In genomic region chr12:62730649-62731377, GRCh38 we compare ENCODE assay signal across 9 cellular contexts.
A peak's percentile ranks its signal among the peaks of the same experiment; 100 is the strongest.
DNase-seq lines count a peak whose midpoint lies in the region; ATAC-seq, FAIRE-seq and TF ChIP-seq lines count a peak whose summit lies in the region.
"Had no signal": no experiment of that assay in that cellular context is flagged by ENCODE, and none has a peak within 500 bp of the region (broad histone marks: within the 10 kb centered on the region; RNA-seq: fewer than 3 reads in every experiment).

No MANE protein-coding gene starts in this region.

- dilution Hi-C loops in IMR-90 (cut with HindIII; ENCODE audit: low sequenced_read_pairs, unreplicated experiment) = no loop called here

- no peaks in the 10 kb centered on the region; a peak in 1 of 22 replicates for H3K36me3 ChIP-seq in BLaER1 treated with 17β-estradiol and CSF1 and Interleukin-3, amounts not matched to agents 10 nM and 100 nM
- no peaks in the 10 kb centered on the region for H3K36me3 ChIP-seq in IMR-90 (ENCODE audit: control insufficient read depth, insufficient read depth, low read length)
- H3K36me3 ChIP-seq in GM12878 (ENCODE audit: control insufficient read depth in 2 of 2, insufficient read depth in 2 of 2, low read length in 1 of 2) = no peaks in the 10 kb centered on the region
- no peaks in the 10 kb centered on the region for H3K36me3 ChIP-seq in lower lobe of right lung

- BruUV-seq in IMR-90 (replicated peaks; lab: Mats Ljungman, UMichigan) (no TSS peak), GM12878 (replicated peaks; lab: Mats Ljungman, UMichigan) (no TSS peak)

- no peak for FAIRE-seq in GM12878 (lab: Jason Lieb, UNC)

- TF ChIP-seq POLR2A in IMR-90 (IDR thresholded peaks at IDR 0.05; ENCODE audit: low read depth, low read length) = no peak
- TF ChIP-seq POLR2A in GM12878 (IDR thresholded peaks at IDR 0.05; ENCODE audit: low read depth, low read length) = no peak

- no peak overlapping the region for H2AK9ac ChIP-seq in IMR-90 (replicated peaks; ENCODE audit: low read depth, low read length, poor library complexity)

- CTCF ChIA-PET in IMR-90 (lab: Yijun Ruan, JAX) = interaction anchor here (0.6 kb wide), 1 partner anchor 90 kb away, joined by 6 read pairs; no protein-coding TSS in a partner anchor
- CTCF ChIA-PET in GM12878 (lab: Yijun Ruan, JAX) = interaction anchor here (0.8 kb wide), 1 partner anchor 295 kb away, joined by 3 read pairs; no protein-coding TSS in a partner anchor
- CTCF ChIA-PET in activated naive CD4-positive, alpha-beta T cell treated with anti-CD3 and anti-CD28 coated beads, Interleukin-2, amount 10 ng/mL, durations not matched to agents 7 days and 5 days (lab: Charles Lee) = no interaction called here

- H3K36me3 Mint-ChIP-seq in activated naive CD4-positive, alpha-beta T cell treated with anti-CD3 and anti-CD28 coated beads, Interleukin-2, amount 10 ng/mL, durations not matched to agents 7 days and 5 days = no peaks in the 10 kb centered on the region
- H3K36me3 Mint-ChIP-seq: immature natural killer cell had no signal

- H2BK20ac ChIP-seq in IMR-90 (ENCODE audit: low read depth, low read length) = peak overlapping the region; percentile 80

- SMC1A ChIA-PET in GM12878 (lab: Charles Lee; ENCODE audit: uncharacterized antibody, unreplicated experiment) = interaction anchor here (1.0 to 1.2 kb wide), 4 partner anchors 9 to 99 kb away, joined by 3 to 4 read pairs (median 3); no protein-coding TSS in a partner anchor

- H2BK15ac ChIP-seq in IMR-90 (ENCODE audit: low read depth, low read length) = 0 out of 3 replicates have a peak overlapping the region, but pooled peaks have one; percentile 9

- 0 out of 2 replicates have a peak overlapping the region, but pooled peaks have one; percentile 77 for H3K18ac ChIP-seq in IMR-90 (ENCODE audit: low read depth, low read length)

- H3K4me1 ChIP-seq in BLaER1 treated with 17β-estradiol and CSF1 and Interleukin-3, amounts not matched to agents 10 nM and 100 nM = peaks cover 0 to 56% (median 14%) of the 10 kb centered on the region in 10 experiments; a peak in 11 of 20 replicates
- H3K4me1 ChIP-seq in IMR-90 (ENCODE audit: control insufficient read depth, insufficient read depth, low read length) = peaks cover 16% of the 10 kb centered on the region
- peaks cover 9% of the 10 kb centered on the region for H3K4me1 ChIP-seq in GM12878 (ENCODE audit: control insufficient read depth, insufficient read depth, low read length)
- peaks cover 37% of the 10 kb centered on the region for H3K4me1 ChIP-seq in lower lobe of right lung

- 0 out of 2 replicates have a peak overlapping the region, but pooled peaks have one; percentile 83 for H3K23ac ChIP-seq in IMR-90 (ENCODE audit: low read depth, low read length)

- RAD21 ChIA-PET in GM12878 (lab: Charles Lee; ENCODE audit: unreplicated experiment) = interaction anchor here (1.0 to 1.7 kb wide), 4 partner anchors 29 to 149 kb away, joined by 3 to 4 read pairs (median 3); no protein-coding TSS in a partner anchor

- in situ Hi-C loops in IMR-90 (cut with MboI; ENCODE audit: low sequenced_read_pairs) = no loop called here
- in situ Hi-C loops in GM12878 (cut with MboI) = no loop called here

- no peaks in the 10 kb centered on the region for H4K20me1 ChIP-seq in BLaER1 treated with 17β-estradiol and CSF1 and Interleukin-3, amounts not matched to agents 10 nM and 100 nM
- H4K20me1 ChIP-seq in IMR-90 (ENCODE audit: insufficient read depth, low read length) (no peaks in the 10 kb centered on the region), GM12878 (ENCODE audit: control insufficient read depth, insufficient read depth) (no peaks in the 10 kb centered on the region)

- H3K9me3 Mint-ChIP-seq in activated naive CD4-positive, alpha-beta T cell treated with anti-CD3 and anti-CD28 coated beads, Interleukin-2, amount 10 ng/mL, durations not matched to agents 7 days and 5 days = no peaks in the 10 kb centered on the region
- H3K9me3 Mint-ChIP-seq: immature natural killer cell had no signal

- H3K79me2 ChIP-seq in GM12878 (ENCODE audit: control insufficient read depth, insufficient read depth, low read length) = no peaks in the 10 kb centered on the region

- H3K27me3 ChIP-seq in BLaER1 treated with 17β-estradiol and CSF1 and Interleukin-3, amounts not matched to agents 10 nM and 100 nM = no peaks in the 10 kb centered on the region
- H3K27me3 ChIP-seq in IMR-90 (ENCODE audit: control insufficient read depth, insufficient read depth, low read length) (no peaks in the 10 kb centered on the region), GM12878 (replicated peaks in 1 of 2; ENCODE audit: control insufficient read depth in 2 of 2, insufficient read depth in 2 of 2, low read length in 1 of 2) (no peaks in the 10 kb centered on the region), lower lobe of right lung (ENCODE audit: low read depth) (no peaks in the 10 kb centered on the region)

- H3K4me3 ChIP-seq in BLaER1 treated with 17β-estradiol and CSF1 and Interleukin-3, amounts not matched to agents 10 nM and 100 nM = no peak overlapping the region
- H3K4me3 ChIP-seq in IMR-90 (ENCODE audit: insufficient read depth, low read depth, low read length) = peak overlapping the region; percentile 37; the same call in 1 of the 2 replicates
- no peak overlapping the region for H3K4me3 ChIP-seq in GM12878
- no peak overlapping the region for H3K4me3 ChIP-seq in lower lobe of right lung

- peak overlapping the region; percentile 23 for H2BK120ac ChIP-seq in IMR-90 (ENCODE audit: low read depth, low read length)

- ATAC-seq in IMR-90 (ENCODE audit: low read depth) = peak; percentile 47
- ATAC-seq in GM12878 = peak; percentile 79
- peak; percentile 29 to 71 for ATAC-seq in lower lobe of right lung

- H4K8ac ChIP-seq in IMR-90 (ENCODE audit: low read depth in 2 of 2, low read length in 2 of 2) = no peak overlapping the region; a peak in 2 of 4 replicates

- H3K4me1 Mint-ChIP-seq in activated naive CD4-positive, alpha-beta T cell treated with anti-CD3 and anti-CD28 coated beads, Interleukin-2, amount 10 ng/mL, durations not matched to agents 7 days and 5 days = peaks cover 4% of the 10 kb centered on the region
- H3K4me1 Mint-ChIP-seq: immature natural killer cell had no signal

- peak overlapping the region; percentile 40; the same call in 1 of the 2 replicates for H4K5ac ChIP-seq in IMR-90 (ENCODE audit: low read depth, low read length)

- H3K4ac ChIP-seq in IMR-90 (ENCODE audit: low read depth, low read length) = peak overlapping the region; percentile 74

- DNase-seq in IMR-90 = peak; percentile 67
- no peak for DNase-seq in GM12878 (ENCODE audit: low read depth, low spot score)
- DNase-seq in lower lobe of right lung = no peak
- DNase-seq in substantia nigra (lab: John Stamatoyannopoulos, UW) = no peak
- no peak for DNase-seq in NCI-H2107 (lab: John Stamatoyannopoulos, UW)
- no peak for DNase-seq in middle frontal gyrus (ENCODE audit: extremely low spot score, low spot score)
- DNase-seq in activated naive CD4-positive, alpha-beta T cell treated with anti-CD3 and anti-CD28 coated beads, Interleukin-2, amount 10 ng/mL, durations not matched to agents 7 days and 5 days = no peak
- DNase-seq: immature natural killer cell had no signal

- no peak overlapping the region for H3K27ac Mint-ChIP-seq in activated naive CD4-positive, alpha-beta T cell treated with anti-CD3 and anti-CD28 coated beads, Interleukin-2, amount 10 ng/mL, durations not matched to agents 7 days and 5 days
- H3K27ac Mint-ChIP-seq: immature natural killer cell had no signal

- H3K4me2 ChIP-seq in BLaER1 treated with 17β-estradiol and CSF1 and Interleukin-3, amounts not matched to agents 10 nM and 100 nM = peak overlapping the region in 6 of 11 experiments; percentile 46 to 94 (median 62); a peak in 12 of 22 replicates
- peak overlapping the region; percentile 99 for H3K4me2 ChIP-seq in IMR-90 (ENCODE audit: low read depth, low read length)
- no peak overlapping the region for H3K4me2 ChIP-seq in GM12878 (ENCODE audit: control insufficient read depth, insufficient read depth)

- peak overlapping the region; percentile 81 for H2AFZ ChIP-seq in IMR-90 (replicated peaks; ENCODE audit: low read length, poor library complexity)
- H2AFZ ChIP-seq in GM12878 (ENCODE audit: control insufficient read depth, low read depth, low read length) = peak overlapping the region; percentile 7; the same call in 1 of the 2 replicates

- H3K27me3 Mint-ChIP-seq in activated naive CD4-positive, alpha-beta T cell treated with anti-CD3 and anti-CD28 coated beads, Interleukin-2, amount 10 ng/mL, durations not matched to agents 7 days and 5 days = peaks cover 22% of the 10 kb centered on the region

- no peaks in the 10 kb centered on the region for H3K79me1 ChIP-seq in IMR-90 (ENCODE audit: low read depth in 1 of 2, low read length in 2 of 2)

- H3K9me3 ChIP-seq in BLaER1 treated with 17β-estradiol and CSF1 and Interleukin-3, amounts not matched to agents 10 nM and 100 nM (replicated peaks in 1 of 11) = no peaks in the 10 kb centered on the region
- H3K9me3 ChIP-seq in IMR-90 (ENCODE audit: control insufficient read depth, insufficient read depth, low read length) (no peaks in the 10 kb centered on the region), GM12878 (replicated peaks; ENCODE audit: control insufficient read depth, insufficient read depth, low read length) (no peaks in the 10 kb centered on the region), lower lobe of right lung (no peaks in the 10 kb centered on the region)

- H4K91ac ChIP-seq in IMR-90 (ENCODE audit: insufficient read depth, low read depth, low read length) = no peak overlapping the region

- peaks cover 7% of the 10 kb centered on the region; the same call in 1 of the 2 replicates for H3K9me1 ChIP-seq in IMR-90 (ENCODE audit: insufficient read depth, low read length)

- no peak overlapping the region for H3K56ac ChIP-seq in IMR-90 (ENCODE audit: extremely low read depth, insufficient read depth, low read length)

- TF ChIP-seq RAD21 in IMR-90 (IDR thresholded peaks at IDR 0.05; ENCODE audit: low read length) = no peak
- no peak for TF ChIP-seq RAD21 in GM12878 (IDR thresholded peaks at IDR 0.05; ENCODE audit: insufficient read depth, low read depth, low read length)

- H3K14ac ChIP-seq in IMR-90 (replicated peaks; ENCODE audit: low read depth, low read length) = 0 out of 2 replicates have a peak overlapping the region, but pooled peaks have one; percentile 43

- WGBS in IMR-90 (ENCODE audit: extremely low coverage in 2 of 2, insufficient read length in 1 of 2), 2 experiments = no CpG with 5 or more reads among the region's 5 CpGs
- WGBS in GM12878 (ENCODE audit: insufficient coverage, insufficient replicate concordance, low lambda C conversion rate, missing lambda C conversion rate) = 48% methylated on average over 5 of the region's 5 CpGs

- TF ChIP-seq EP300 in GM12878 (IDR thresholded peaks at IDR 0.05; ENCODE audit: borderline replicate concordance in 1 of 2, control insufficient read depth in 1 of 2, low read depth in 2 of 2, low read length in 2 of 2) = no peak

- POLR2A ChIA-PET in IMR-90 (lab: Charles Lee; ENCODE audit: unreplicated experiment) = no interaction called here
- POLR2A ChIA-PET in GM12878 (lab: Charles Lee) = interaction anchor here (1.0 kb wide), 1 partner anchor 19 kb away, joined by 3 read pairs; no protein-coding TSS in a partner anchor

- no peak overlapping the region for H3K9ac ChIP-seq in BLaER1 treated with 17β-estradiol and CSF1 and Interleukin-3, amounts not matched to agents 10 nM and 100 nM
- peak overlapping the region; percentile 38; the same call in 1 of the 2 replicates for H3K9ac ChIP-seq in IMR-90 (ENCODE audit: low read depth, low read length)
- no peak overlapping the region for H3K9ac ChIP-seq in GM12878 (ENCODE audit: control insufficient read depth, insufficient read depth, low read length)

- H2BK5ac ChIP-seq in IMR-90 (ENCODE audit: low read depth, low read length, poor library complexity, severe bottlenecking) = peak overlapping the region; percentile 80

- intact Hi-C loops in IMR-90 (cut with micrococcal nuclease) = no loop called here
- intact Hi-C loops in GM12878 (cut with micrococcal nuclease; ENCODE audit: unreplicated experiment) = loop anchor here (5.0 kb wide), 2 partner anchors 89 to 129 kb away; no protein-coding TSS in a partner anchor
- intact Hi-C loops in lower lobe of right lung (cut with DNase I) = no loop called here

- TF ChIP-seq CTCF in IMR-90 (conservative IDR thresholded peaks at IDR 0.05; ENCODE audit: low read depth, low read length) = no peak
- no peak for TF ChIP-seq CTCF in GM12878 (IDR thresholded peaks at IDR 0.05 in 2 of 3, conservative IDR thresholded peaks at IDR 0.05 in 1 of 3; ENCODE audit: control insufficient read depth in 2 of 3, extremely low read depth in 1 of 3, insufficient read depth in 1 of 3, low read depth in 3 of 3, low read length in 3 of 3)
- TF ChIP-seq CTCF in lower lobe of right lung (IDR thresholded peaks at IDR 0.05) = no peak

- no peak overlapping the region for H2AK5ac ChIP-seq in IMR-90 (ENCODE audit: low read depth, low read length)

- peak overlapping the region in 2 of 11 experiments; percentile 31 to 39; a peak in 2 of 22 replicates for H3K27ac ChIP-seq in BLaER1 treated with 17β-estradiol and CSF1 and Interleukin-3, amounts not matched to agents 10 nM and 100 nM
- H3K27ac ChIP-seq in IMR-90 (ENCODE audit: insufficient read depth, low read length) = peak overlapping the region; percentile 42
- H3K27ac ChIP-seq in GM12878 (ENCODE audit: control insufficient read depth, insufficient read depth) = no peak overlapping the region
- no peak overlapping the region for H3K27ac ChIP-seq in lower lobe of right lung
- no peak overlapping the region for H3K27ac ChIP-seq in substantia nigra (ENCODE audit: low read depth, low read length, poor library complexity, severe bottlenecking)

- H3K4me3 Mint-ChIP-seq in activated naive CD4-positive, alpha-beta T cell treated with anti-CD3 and anti-CD28 coated beads, Interleukin-2, amount 10 ng/mL, durations not matched to agents 7 days and 5 days = no peak overlapping the region
- H3K4me3 Mint-ChIP-seq: immature natural killer cell had no signal
